ENCODE assay signal across 17 cellular contexts in genomic region chr1:8590696-8591351, GRCh38.
A peak's percentile ranks its signal among the peaks of the same experiment; 100 is the strongest.
DNase-seq lines count a peak whose midpoint lies in the region; ATAC-seq, FAIRE-seq and TF ChIP-seq lines count a peak whose summit lies in the region.
"Had no signal": no experiment of that assay in that cellular context is flagged by ENCODE, and none has a peak within 500 bp of the region (broad histone marks: within the 10 kb centered on the region; RNA-seq: fewer than 3 reads in every experiment).

No MANE protein-coding gene starts in this region.

- peaks cover 22% of the 10 kb centered on the region for H3K36me3 Mint-ChIP-seq in T-helper 2 cell treated with Interferon-gamma antibody and Interleukin-4, amounts not matched to agents 5 μg/mL and 100 μg/mL, for 36 hours (ENCODE audit: low read depth)
- H3K36me3 Mint-ChIP-seq in memory B cell (peaks cover 13% of the 10 kb centered on the region), T-helper 17 cell (ENCODE audit: low read depth) (peaks cover 4% of the 10 kb centered on the region)
- H3K36me3 Mint-ChIP-seq in stimulated activated memory B cell treated with anti-CD40 and anti-IgM and Interleukin-4, amounts not matched to agents 10 μg/mL and 1 μg/mL and 100 μg/mL, for 72 hours = peaks cover 23% of the 10 kb centered on the region

- no peak for DNase-seq in T-helper 2 cell treated with Interferon-gamma antibody and Interleukin-4, amounts not matched to agents 5 μg/mL and 100 μg/mL, for 36 hours (ENCODE audit: low spot score)
- no peak for DNase-seq in T-helper 2 cell
- peak in 1 of 4 experiments; percentile 57 for DNase-seq in K562 (ENCODE audit: extremely low read depth in 1 of 4, low spot score in 3 of 4)
- no peak for DNase-seq in memory B cell (ENCODE audit: low spot score in 2 of 2)
- DNase-seq in T-helper 17 cell = no peak
- no peak for DNase-seq in esophagus squamous epithelium (lab: John Stamatoyannopoulos, UW)
- DNase-seq in mammary epithelial cell = no peak
- DNase-seq: 8988T, COR-L47, NCI-H1417 treated with DMSO at 0.1 percent for 48 hours, SHP77 treated with DMSO at 0.1 percent for 48 hours, small intestine, WERI-Rb-1 had no signal

- intact Hi-C loops in K562 (cut with micrococcal nuclease) (no loop called here), esophagus squamous epithelium (cut with DNase I) (no loop called here), mammary epithelial cell (cut with micrococcal nuclease) (loop anchor here (2.0 kb wide), 1 partner anchor 22 kb away; no protein-coding TSS in a partner anchor)

- no peak overlapping the region for H3K9ac ChIP-seq in K562 (ENCODE audit: insufficient read depth in 1 of 2, low read depth in 2 of 2, low read length in 2 of 2)
- no peak overlapping the region for H3K9ac ChIP-seq in mammary epithelial cell (ENCODE audit: insufficient read depth, low read length)

- H3K27me3 ChIP-seq in K562 (ENCODE audit: control insufficient read depth in 2 of 2, insufficient read depth in 2 of 2, low read length in 2 of 2) = no peaks in the 10 kb centered on the region
- H3K27me3 ChIP-seq in esophagus squamous epithelium = no peaks in the 10 kb centered on the region
- no peaks in the 10 kb centered on the region for H3K27me3 ChIP-seq in mammary epithelial cell (ENCODE audit: insufficient read depth, low read length)

- H3K4me1 Mint-ChIP-seq in T-helper 2 cell treated with Interferon-gamma antibody and Interleukin-4, amounts not matched to agents 5 μg/mL and 100 μg/mL, for 36 hours (ENCODE audit: low read depth) = peaks cover 45% of the 10 kb centered on the region
- peaks cover 32% of the 10 kb centered on the region for H3K4me1 Mint-ChIP-seq in memory B cell
- H3K4me1 Mint-ChIP-seq in stimulated activated memory B cell treated with anti-CD40 and anti-IgM and Interleukin-4, amounts not matched to agents 10 μg/mL and 1 μg/mL and 100 μg/mL, for 72 hours = peaks cover 49% of the 10 kb centered on the region
- H3K4me1 Mint-ChIP-seq in T-helper 17 cell = peaks cover 14% of the 10 kb centered on the region

- BruUV-seq in K562 (replicated peaks; lab: Mats Ljungman, UMichigan) (no TSS peak), mammary epithelial cell (replicated peaks; lab: Mats Ljungman, UMichigan) (no TSS peak)

- 32% methylated on average over 8 of the region's 8 CpGs for WGBS in K562 (ENCODE audit: insufficient coverage, low coverage, missing lambda C conversion rate)
- WGBS in esophagus squamous epithelium, 2 donors = 52 to 64% methylated on average over 8 of the region's 8 CpGs
- WGBS in mammary epithelial cell (ENCODE audit: low coverage, missing lambda C conversion rate) = 95% methylated on average over 8 of the region's 8 CpGs

- H3K4me3 ChIP-seq in K562 (no peak overlapping the region), esophagus squamous epithelium (no peak overlapping the region), mammary epithelial cell (replicated peaks in 1 of 3; ENCODE audit: insufficient read depth in 1 of 3, low read depth in 2 of 3, low read length in 3 of 3) (no peak overlapping the region)
- H3K4me3 ChIP-seq: thoracic aorta had no signal

- no peak for TF ChIP-seq CTCF in K562 (IDR thresholded peaks at IDR 0.05 in 2 of 3, conservative IDR thresholded peaks at IDR 0.05 in 1 of 3; ENCODE audit: insufficient read depth in 2 of 3, low read depth in 1 of 3, low read length in 3 of 3)
- TF ChIP-seq CTCF in esophagus squamous epithelium (IDR thresholded peaks at IDR 0.05) = no peak
- no peak for TF ChIP-seq CTCF in mammary epithelial cell (conservative IDR thresholded peaks at IDR 0.05 in 1 of 2, IDR thresholded peaks at IDR 0.05 in 1 of 2; ENCODE audit: extremely low read depth in 1 of 2, insufficient read depth in 1 of 2, low read depth in 1 of 2, low read length in 2 of 2)

- H3K36me3 ChIP-seq in K562 (ENCODE audit: control insufficient read depth, insufficient read depth, low read length) = no peaks in the 10 kb centered on the region
- no peaks in the 10 kb centered on the region for H3K36me3 ChIP-seq in esophagus squamous epithelium
- no peaks in the 10 kb centered on the region for H3K36me3 ChIP-seq in mammary epithelial cell (ENCODE audit: insufficient read depth, low read length)
- H3K36me3 ChIP-seq: thoracic aorta, WERI-Rb-1 had no signal

- H3K4me1 ChIP-seq in K562 (replicated peaks in 1 of 2; ENCODE audit: control insufficient read depth in 2 of 2, insufficient read depth in 2 of 2, low read length in 2 of 2) (peaks cover 0 to 9% of the 10 kb centered on the region in 2 experiments; a peak in 3 of 5 replicates), esophagus squamous epithelium (peaks cover 0 to 34% (median 6%) of the 10 kb centered on the region in 3 donors), mammary epithelial cell (ENCODE audit: insufficient read depth, low read length) (no peaks in the 10 kb centered on the region)

- POLR2A ChIA-PET in K562 (lab: Yijun Ruan, JAX) = interaction anchor here (0.6 kb wide), 1 partner anchor 35 kb away, joined by 3 read pairs; no protein-coding TSS in a partner anchor

- no peaks in the 10 kb centered on the region for H3K9me3 Mint-ChIP-seq in T-helper 2 cell treated with Interferon-gamma antibody and Interleukin-4, amounts not matched to agents 5 μg/mL and 100 μg/mL, for 36 hours
- H3K9me3 Mint-ChIP-seq in memory B cell = no peaks in the 10 kb centered on the region
- H3K9me3 Mint-ChIP-seq in stimulated activated memory B cell treated with anti-CD40 and anti-IgM and Interleukin-4, amounts not matched to agents 10 μg/mL and 1 μg/mL and 100 μg/mL, for 72 hours = no peaks in the 10 kb centered on the region
- H3K9me3 Mint-ChIP-seq: central memory CD8-positive, alpha-beta T cell had no signal

- H3K79me2 ChIP-seq in K562 (ENCODE audit: control insufficient read depth, insufficient read depth, low read length) = peaks cover 16% of the 10 kb centered on the region; the same call in 2 of the 3 replicates
- no peaks in the 10 kb centered on the region for H3K79me2 ChIP-seq in mammary epithelial cell (ENCODE audit: insufficient read depth, low read length)

- H3K27me3 Mint-ChIP-seq in T-helper 2 cell treated with Interferon-gamma antibody and Interleukin-4, amounts not matched to agents 5 μg/mL and 100 μg/mL, for 36 hours (ENCODE audit: low read depth) = no peaks in the 10 kb centered on the region
- no peaks in the 10 kb centered on the region for H3K27me3 Mint-ChIP-seq in memory B cell
- H3K27me3 Mint-ChIP-seq in stimulated activated memory B cell treated with anti-CD40 and anti-IgM and Interleukin-4, amounts not matched to agents 10 μg/mL and 1 μg/mL and 100 μg/mL, for 72 hours = no peaks in the 10 kb centered on the region
- no peaks in the 10 kb centered on the region for H3K27me3 Mint-ChIP-seq in T-helper 17 cell
- H3K27me3 Mint-ChIP-seq: central memory CD8-positive, alpha-beta T cell; IgD-negative memory B cell had no signal

- peak overlapping the region; percentile 81 for H3K27ac Mint-ChIP-seq in T-helper 2 cell treated with Interferon-gamma antibody and Interleukin-4, amounts not matched to agents 5 μg/mL and 100 μg/mL, for 36 hours
- H3K27ac Mint-ChIP-seq in memory B cell (peak overlapping the region; percentile 48), T-helper 17 cell (no peak overlapping the region)
- peak overlapping the region; percentile 54 for H3K27ac Mint-ChIP-seq in stimulated activated memory B cell treated with anti-CD40 and anti-IgM and Interleukin-4, amounts not matched to agents 10 μg/mL and 1 μg/mL and 100 μg/mL, for 72 hours

- CTCF ChIA-PET in K562 (lab: Yijun Ruan, JAX; ENCODE audit: low intra/inter-chr PET ratio) (no interaction called here), mammary epithelial cell (lab: Charles Lee; ENCODE audit: low non-redundant PET) (no interaction called here)

- H3K9me3 ChIP-seq in K562 (replicated peaks; ENCODE audit: control insufficient read depth, insufficient read depth, low read depth, low read length) = peaks cover 6% of the 10 kb centered on the region
- no peaks in the 10 kb centered on the region for H3K9me3 ChIP-seq in T-helper 17 cell (ENCODE audit: control insufficient read depth, low read length, poor library complexity, severe bottlenecking)
- H3K9me3 ChIP-seq in esophagus squamous epithelium = no peaks in the 10 kb centered on the region
- H3K9me3 ChIP-seq in mammary epithelial cell (replicated peaks; ENCODE audit: insufficient read depth, low read length) = no peaks in the 10 kb centered on the region
- H3K9me3 ChIP-seq: thoracic aorta had no signal

- peak; percentile 15 for FAIRE-seq in K562 (lab: Jason Lieb, UNC)
- FAIRE-seq: small intestine had no signal

- H3K27ac ChIP-seq in K562 (ENCODE audit: extremely low read depth, low read depth, low read length) = no peak overlapping the region
- no peak overlapping the region for H3K27ac ChIP-seq in esophagus squamous epithelium
- H3K27ac ChIP-seq in mammary epithelial cell (ENCODE audit: insufficient read depth, low read depth, low read length) = no peak overlapping the region
- H3K27ac ChIP-seq: thoracic aorta, WERI-Rb-1 had no signal

- TF ChIP-seq RAD21 in K562 (CRISPR knock-in tag; conservative IDR thresholded peaks at IDR 0.05 in 1 of 2, IDR thresholded peaks at IDR 0.05 in 1 of 2) = no peak

- TF ChIP-seq EP300 in K562 (IDR thresholded peaks at IDR 0.05; ENCODE audit: low read length) = no peak

- in situ Hi-C loops in K562 (cut with MboI) = no loop called here
- in situ Hi-C loops in mammary epithelial cell (cut with MboI; ENCODE audit: low sequenced_read_pairs in 2 of 2) = no loop called here

- no peaks in the 10 kb centered on the region for H3K9me1 ChIP-seq in K562 (ENCODE audit: control insufficient read depth, insufficient read depth, low read length)

- dilution Hi-C loops in mammary epithelial cell (cut with HindIII; ENCODE audit: low sequenced_read_pairs) = no loop called here

- peak; percentile 71 for ATAC-seq in K562
- ATAC-seq in memory B cell (ENCODE audit: low read depth) = no peak
- ATAC-seq in stimulated activated memory B cell treated with anti-CD40 and anti-IgM and Interleukin-4, amounts not matched to agents 10 μg/mL and 1 μg/mL and 100 μg/mL, for 72 hours = no peak
- ATAC-seq in T-helper 17 cell = no peak

- H3K4me3 Mint-ChIP-seq in T-helper 2 cell treated with Interferon-gamma antibody and Interleukin-4, amounts not matched to agents 5 μg/mL and 100 μg/mL, for 36 hours = peak overlapping the region; percentile 65
- no peak overlapping the region for H3K4me3 Mint-ChIP-seq in memory B cell
- no peak overlapping the region for H3K4me3 Mint-ChIP-seq in stimulated activated memory B cell treated with anti-CD40 and anti-IgM and Interleukin-4, amounts not matched to agents 10 μg/mL and 1 μg/mL and 100 μg/mL, for 72 hours
- H3K4me3 Mint-ChIP-seq in T-helper 17 cell = no peak overlapping the region
- H3K4me3 Mint-ChIP-seq: central memory CD8-positive, alpha-beta T cell; IgD-negative memory B cell had no signal

- H3K4me2 ChIP-seq in K562 (ENCODE audit: insufficient read depth, low read length) = no peak overlapping the region
- no peak overlapping the region for H3K4me2 ChIP-seq in mammary epithelial cell (ENCODE audit: insufficient read depth, low read depth, low read length)

- H2AFZ ChIP-seq in K562 (ENCODE audit: low read depth, low read length) = no peak overlapping the region
- no peak overlapping the region for H2AFZ ChIP-seq in mammary epithelial cell (ENCODE audit: low read depth, low read length)

- H4K20me1 ChIP-seq in K562 (replicated peaks; ENCODE audit: control insufficient read depth, insufficient read depth, low read length) (peaks cover 3% of the 10 kb centered on the region; the same call in 1 of the 2 replicates), mammary epithelial cell (ENCODE audit: insufficient read depth, low read length) (no peaks in the 10 kb centered on the region)

- TF ChIP-seq POLR2A in K562 (conservative IDR thresholded peaks at IDR 0.05) (no peak), esophagus squamous epithelium (IDR thresholded peaks at IDR 0.05) (no peak)
